In genomic region chr7:88034083-88034695, GRCh38 we compare ENCODE assay signal across 27 cellular contexts.
"Had no signal": no experiment of that assay in that cellular context is flagged by ENCODE, and none has a peak within 500 bp of the region (broad histone marks: within the 10 kb centered on the region; RNA-seq: fewer than 3 reads in every experiment).

No MANE protein-coding gene starts in this region.

- H3K4me3 ChIP-seq: left ventricle myocardium inferior, lower lobe of right lung, ovary, smooth muscle cell, thoracic aorta, tibial nerve, upper lobe of right lung, uterus had no signal

- DNase-seq: cerebellar nuclear complex; cortex of kidney; effector CD4-positive, alpha-beta T cell; foreskin keratinocyte; glutamatergic neuron; immature natural killer cell; islet precursor cell; kidney glomerular epithelial cell; left colon; left ventricle myocardium inferior; lower lobe of right lung; natural killer cell; occipital lobe; ovary; retina; stimulated activated CD4-positive, alpha-beta T cell treated with anti-CD3 and anti-CD28 coated beads, Interleukin-12 subunit alpha, Interleukin-12 subunit beta, amount 100 ng/mL, for 4 hours; stimulated activated CD4-positive, alpha-beta T cell treated with anti-CD3 and anti-CD28 coated beads, Interleukin-1b, Interleukin-23, amount 100 ng/mL, for 48 hours; stimulated activated CD4-positive, alpha-beta T cell treated with anti-CD3 and anti-CD28 coated beads, Interleukin-4, amount 100 ng/mL, for 1 hour; stimulated activated CD8-positive, alpha-beta memory T cell treated with anti-CD3 and anti-CD28 coated beads, Interleukin-4, amount 100 ng/mL, for 48 hours; stimulated activated naive CD4-positive, alpha-beta T cell treated with Interleukin-2 at 50 U/mL for 16 hours; substantia nigra; upper lobe of right lung; uterus had no signal

- H3K36me3 ChIP-seq: lower lobe of right lung, ovary, thoracic aorta, tibial nerve, upper lobe of right lung, uterus had no signal

- H3K9me3 ChIP-seq: ovary, upper lobe of right lung, uterus had no signal

- H3K27ac ChIP-seq: foreskin keratinocyte, left ventricle myocardium inferior, lower lobe of right lung, ovary, thoracic aorta, tibial nerve, upper lobe of right lung, uterus had no signal

- ATAC-seq: foreskin keratinocyte, left colon, lower lobe of right lung, natural killer cell, sciatic nerve, upper lobe of right lung had no signal

- H3K27me3 ChIP-seq: foreskin keratinocyte, ovary, tibial nerve, upper lobe of right lung, uterus had no signal

- H3K4me1 ChIP-seq: foreskin keratinocyte, left ventricle myocardium inferior, lower lobe of right lung, tibial nerve, upper lobe of right lung, uterus had no signal

- H3K4me2 ChIP-seq: smooth muscle cell had no signal
